ENCODE assay signal across 2 cellular contexts in genomic region chr9:95070549-95071021, GRCh38.
A peak's percentile ranks its signal among the peaks of the same experiment; 100 is the strongest.
TF ChIP-seq lines count a peak whose summit lies in the region.

No MANE protein-coding gene starts in this region.

TF ChIP-seq in HCT116, 20 proteins besides CTCF, POLR2A, EP300 and RAD21 (continued from another document):
- TF ChIP-seq MAX (IDR thresholded peaks at IDR 0.05) (no peak), SRF (IDR thresholded peaks at IDR 0.05; ENCODE audit: low read depth) (no peak), JUND (IDR thresholded peaks at IDR 0.05) (no peak), YY1 (IDR thresholded peaks at IDR 0.05; ENCODE audit: extremely low read depth, insufficient replicate concordance, low read depth, low read length) (no peak), ZNF274 (IDR thresholded peaks at IDR 0.05; ENCODE audit: low read depth, low read length) (no peak), EGR1 (IDR thresholded peaks at IDR 0.05; ENCODE audit: low read depth) (no peak), EZH2 (IDR thresholded peaks at IDR 0.05) (no peak), CEBPB (IDR thresholded peaks at IDR 0.05; ENCODE audit: low read depth) (no peak)

TF ChIP-seq in HepG2, 621 proteins besides CTCF, POLR2A, EP300 and RAD21 (continued from another document and continues in another):
- peak; percentile 89 for TF ChIP-seq ZMYM3 (CRISPR knock-in tag; IDR thresholded peaks at IDR 0.05)
- TF ChIP-seq THAP8 (CRISPR knock-in tag; IDR thresholded peaks at IDR 0.05; ENCODE audit: borderline replicate concordance), result no peak
- no peak for TF ChIP-seq ZNF468 (CRISPR knock-in tag; IDR thresholded peaks at IDR 0.05)
- no peak for TF ChIP-seq ZNF296 (CRISPR knock-in tag; conservative IDR thresholded peaks at IDR 0.05)
- TF ChIP-seq RORA (CRISPR knock-in tag; IDR thresholded peaks at IDR 0.05), result no peak
- no peak for TF ChIP-seq PCBP1 (IDR thresholded peaks at IDR 0.05; ENCODE audit: borderline replicate concordance, low read depth, low read length)
- TF ChIP-seq JUNB (CRISPR knock-in tag; IDR thresholded peaks at IDR 0.05; ENCODE audit: borderline replicate concordance), result no peak
- TF ChIP-seq ISX (CRISPR knock-in tag; conservative IDR thresholded peaks at IDR 0.05), result no peak
- TF ChIP-seq MTF2 (CRISPR knock-in tag; IDR thresholded peaks at IDR 0.05; ENCODE audit: borderline replicate concordance), result no peak
- no peak for TF ChIP-seq HINFP (CRISPR knock-in tag; IDR thresholded peaks at IDR 0.05; ENCODE audit: low read depth)
- TF ChIP-seq STAT6 (CRISPR knock-in tag; IDR thresholded peaks at IDR 0.05; ENCODE audit: borderline replicate concordance), result no peak
- TF ChIP-seq ZNF512B (CRISPR knock-in tag; IDR thresholded peaks at IDR 0.05; ENCODE audit: borderline replicate concordance), result no peak
- TF ChIP-seq REL (CRISPR knock-in tag; conservative IDR thresholded peaks at IDR 0.05), result no peak
- TF ChIP-seq LBX2 (CRISPR knock-in tag; IDR thresholded peaks at IDR 0.05; ENCODE audit: borderline replicate concordance), result no peak
- no peak; the same call in 1 of the 2 replicates for TF ChIP-seq ZFY (CRISPR knock-in tag; IDR thresholded peaks at IDR 0.05)
- no peak for TF ChIP-seq TRIM22 (IDR thresholded peaks at IDR 0.05)
- no peak for TF ChIP-seq SPEN (CRISPR knock-in tag; IDR thresholded peaks at IDR 0.05; ENCODE audit: low read depth)
- TF ChIP-seq RNF2 (conservative IDR thresholded peaks at IDR 0.05; ENCODE audit: low read depth), result no peak
- TF ChIP-seq ZNF33B (CRISPR knock-in tag; IDR thresholded peaks at IDR 0.05), result no peak
- TF ChIP-seq SAP130 (CRISPR knock-in tag; IDR thresholded peaks at IDR 0.05; ENCODE audit: low read depth), result peak; percentile 54
- TF ChIP-seq NCOR1 (IDR thresholded peaks at IDR 0.05; ENCODE audit: borderline replicate concordance, low read length), result 0 out of 2 replicates have a peak, but pooled peaks have one; percentile 23
- no peak for TF ChIP-seq U2AF2 (IDR thresholded peaks at IDR 0.05; ENCODE audit: low read depth, low read length)
- peak; percentile 52; the same call in 1 of the 2 replicates for TF ChIP-seq FOXA3 (CRISPR knock-in tag; IDR thresholded peaks at IDR 0.05)
- no peak for TF ChIP-seq ZEB1 (IDR thresholded peaks at IDR 0.05; ENCODE audit: insufficient replicate concordance, low read depth)
- TF ChIP-seq HNRNPK (IDR thresholded peaks at IDR 0.05; ENCODE audit: low read depth, low read length, poor library complexity, severe bottlenecking), result no peak
- no peak for TF ChIP-seq PAF1 (CRISPR knock-in tag; IDR thresholded peaks at IDR 0.05)
- no peak for TF ChIP-seq SRF (IDR thresholded peaks at IDR 0.05; ENCODE audit: low read depth, low read length)
- TF ChIP-seq POLR2AphosphoS5 (IDR thresholded peaks at IDR 0.05; ENCODE audit: low read depth, low read length), result no peak
- no peak for TF ChIP-seq SNAPC5 (CRISPR knock-in tag; IDR thresholded peaks at IDR 0.05; ENCODE audit: borderline replicate concordance)
- TF ChIP-seq ZNF143 (CRISPR knock-in tag; IDR thresholded peaks at IDR 0.05), result no peak
- no peak for TF ChIP-seq GPBP1L1 (CRISPR knock-in tag; IDR thresholded peaks at IDR 0.05)
- TF ChIP-seq ZNF761 (CRISPR knock-in tag; conservative IDR thresholded peaks at IDR 0.05), result no peak
- no peak for TF ChIP-seq MXD1 (CRISPR knock-in tag; IDR thresholded peaks at IDR 0.05)
- no peak for TF ChIP-seq ZNF34 (CRISPR knock-in tag; IDR thresholded peaks at IDR 0.05; ENCODE audit: borderline replicate concordance)
- TF ChIP-seq MTERF4 (CRISPR knock-in tag; IDR thresholded peaks at IDR 0.05), result no peak
- no peak for TF ChIP-seq ZBTB7A (CRISPR knock-in tag; IDR thresholded peaks at IDR 0.05)
- TF ChIP-seq ZNF879 (CRISPR knock-in tag; IDR thresholded peaks at IDR 0.05), result no peak
- TF ChIP-seq TRAFD1 (CRISPR knock-in tag; IDR thresholded peaks at IDR 0.05; ENCODE audit: borderline replicate concordance), result no peak
- TF ChIP-seq REST (IDR thresholded peaks at IDR 0.05; ENCODE audit: borderline replicate concordance in 1 of 2, low read depth in 1 of 2, low read length in 2 of 2), result no peak
